9 cellular contexts compared by ENCODE assay signal in the genomic region with DNA sequence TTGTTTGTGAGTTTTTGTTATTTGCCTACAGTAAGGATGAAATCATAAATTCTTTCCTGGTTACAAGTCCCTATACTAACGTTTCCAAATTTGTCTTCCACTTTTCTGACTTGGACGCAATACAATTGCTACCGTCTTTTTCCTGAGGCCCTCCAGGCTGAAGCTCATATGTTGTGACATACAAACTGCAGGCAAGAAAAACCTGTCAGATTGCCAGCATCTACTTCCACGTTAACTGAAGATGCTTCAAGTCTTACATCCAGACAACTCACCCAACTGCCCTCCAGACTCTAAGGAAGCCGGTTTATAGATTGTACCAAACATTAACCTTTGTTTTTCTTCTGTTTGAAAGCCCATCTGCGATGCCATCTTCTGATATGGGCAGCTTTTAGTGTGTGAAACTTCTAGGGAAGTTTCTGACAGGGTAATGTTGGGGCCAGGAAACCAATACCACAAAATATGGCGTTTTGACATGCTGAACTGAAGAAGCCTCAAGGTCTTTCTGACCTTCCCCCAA.
DNase-seq lines count a peak whose midpoint lies in the region; ATAC-seq and TF ChIP-seq lines count a peak whose summit lies in the region.
"Had no signal": no experiment of that assay in that cellular context is flagged by ENCODE, and none has a peak within 500 bp of the region (broad histone marks: within the 10 kb centered on the region; RNA-seq: fewer than 3 reads in every experiment).

No MANE protein-coding gene starts in this region.

- no peak overlapping the region for H3K4me3 ChIP-seq in BLaER1
- no peak overlapping the region for H3K4me3 ChIP-seq in RWPE2 (ENCODE audit: severe bottlenecking)

- H3K27me3 ChIP-seq in BLaER1, result no peaks in the 10 kb centered on the region
- H3K27me3 ChIP-seq in RWPE2 (ENCODE audit: insufficient read depth, poor library complexity, severe bottlenecking), result no peaks in the 10 kb centered on the region

- H3K36me3 ChIP-seq in BLaER1 (no peaks in the 10 kb centered on the region), RWPE2 (ENCODE audit: low read depth) (no peaks in the 10 kb centered on the region)

- H3K27ac ChIP-seq in BLaER1, result no peak overlapping the region
- H3K27ac ChIP-seq in RWPE2 (ENCODE audit: poor library complexity, severe bottlenecking), result no peak overlapping the region

- H3K9ac ChIP-seq in BLaER1, result no peak overlapping the region

- H4K20me1 ChIP-seq in BLaER1, result no peaks in the 10 kb centered on the region

- no peak for TF ChIP-seq CTCF in RWPE2 (IDR thresholded peaks at IDR 0.05; ENCODE audit: poor library complexity, severe bottlenecking)

- H3K4me1 ChIP-seq in BLaER1 (peaks cover 13% of the 10 kb centered on the region), RWPE2 (ENCODE audit: insufficient read depth, poor library complexity, severe bottlenecking) (no peaks in the 10 kb centered on the region)

- DNase-seq in RWPE2 (ENCODE audit: low spot score) (no peak), fibroblast of the conjunctiva (ENCODE audit: low read depth) (peak; percentile 48), NCI-H1417 (lab: John Stamatoyannopoulos, UW) (no peak), hepatic stellate cell (ENCODE audit: low spot score) (no peak)
- no peak for DNase-seq in central memory CD4-positive, alpha-beta T cell
- DNase-seq: NCI-H1105 had no signal

- ATAC-seq in GM21786 (IDR thresholded peaks at IDR 0.05; ENCODE audit: unreplicated experiment) (peak; percentile 61), RWPE2 (ENCODE audit: low read depth) (peak; percentile 17; the same call in 2 of the 3 replicates), HG03469 (IDR thresholded peaks at IDR 0.05; ENCODE audit: unreplicated experiment) (no peak)

- H3K4me2 ChIP-seq in BLaER1, result peak overlapping the region; percentile 29

- H3K9me3 ChIP-seq in BLaER1 (no peaks in the 10 kb centered on the region), RWPE2 (ENCODE audit: severe bottlenecking) (no peaks in the 10 kb centered on the region)
